23 cellular contexts compared by ENCODE assay signal in genomic region chr1:167137285-167138192, GRCh38. TPM values are rescaled to one million over a fixed set of nuclear protein-coding genes. Genes with fewer than 3 reads are reported as not detected.
DNase-seq lines count a peak whose midpoint lies in the region; ATAC-seq and TF ChIP-seq lines count a peak whose summit lies in the region.
"Had no signal": no experiment of that assay in that cellular context is flagged by ENCODE, and none has a peak within 500 bp of the region (broad histone marks: within the 10 kb centered on the region; RNA-seq: fewer than 3 reads in every experiment).

No MANE protein-coding gene starts in this region.

- 0 out of 2 replicates have a peak overlapping the region, but pooled peaks have one; percentile 60 for H2AFZ ChIP-seq in GM23338

- H3K4me1 Mint-ChIP-seq in GM23338 = peaks cover 43% of the 10 kb centered on the region
- peaks cover 33% of the 10 kb centered on the region for H3K4me1 Mint-ChIP-seq in osteocyte (ENCODE audit: unreplicated experiment)
- H3K4me1 Mint-ChIP-seq: activated CD4-positive, alpha-beta T cell treated with anti-CD3 and anti-CD28 coated beads for 36 hours; activated naive CD8-positive, alpha-beta T cell treated with anti-CD3 and anti-CD28 coated beads for 36 hours had no signal

- TF ChIP-seq CTCF in GM23338 (conservative IDR thresholded peaks at IDR 0.05; ENCODE audit: low read depth in 2 of 2) (no peak), osteocyte (IDR thresholded peaks at IDR 0.05) (no peak)

- no peaks in the 10 kb centered on the region for H3K27me3 ChIP-seq in GM23338 (ENCODE audit: insufficient read depth)
- H3K27me3 ChIP-seq in ectodermal cell (ENCODE audit: control insufficient read depth, insufficient read depth, low read length, poor library complexity, severe bottlenecking) = no peaks in the 10 kb centered on the region
- H3K27me3 ChIP-seq: uterus had no signal

- ATAC-seq in GM23338 = no peak
- no peak for ATAC-seq in GM19467 (IDR thresholded peaks at IDR 0.05; ENCODE audit: unreplicated experiment)
- no peak for ATAC-seq in HG02798 (IDR thresholded peaks at IDR 0.05; ENCODE audit: poor library complexity, unreplicated experiment)
- ATAC-seq: activated CD4-positive, alpha-beta T cell treated with anti-CD3 and anti-CD28 coated beads for 36 hours; Right ventricle myocardium inferior had no signal

- H3K27ac Mint-ChIP-seq in GM23338 (peak overlapping the region; percentile 19; the same call in 1 of the 2 replicates), osteocyte (ENCODE audit: unreplicated experiment) (peak overlapping the region; percentile 60)
- H3K27ac Mint-ChIP-seq: activated CD4-positive, alpha-beta T cell treated with anti-CD3 and anti-CD28 coated beads for 36 hours; activated naive CD8-positive, alpha-beta T cell treated with anti-CD3 and anti-CD28 coated beads for 36 hours; memory B cell had no signal

- WGBS in ectodermal cell, 2 experiments = 57 to 59% methylated on average over 6 of the region's 6 CpGs

- H3K4me1 ChIP-seq in GM23338 (ENCODE audit: insufficient read depth) (peaks cover 60% of the 10 kb centered on the region), ectodermal cell (ENCODE audit: control insufficient read depth, insufficient read depth, low read length) (peaks cover 40% of the 10 kb centered on the region)
- H3K4me1 ChIP-seq: uterus had no signal

- no peaks in the 10 kb centered on the region for H3K9me2 ChIP-seq in GM23338 (ENCODE audit: insufficient read depth)

- H3K4me3 Mint-ChIP-seq in GM23338 = no peak overlapping the region
- H3K4me3 Mint-ChIP-seq in osteocyte (ENCODE audit: unreplicated experiment) = no peak overlapping the region
- H3K4me3 Mint-ChIP-seq: activated CD4-positive, alpha-beta T cell treated with anti-CD3 and anti-CD28 coated beads for 36 hours; activated naive CD8-positive, alpha-beta T cell treated with anti-CD3 and anti-CD28 coated beads for 36 hours; memory B cell had no signal

- no peaks in the 10 kb centered on the region for H3F3A ChIP-seq in GM23338 (replicated peaks; ENCODE audit: low read depth)

- H4K20me1 ChIP-seq in GM23338 (replicated peaks; ENCODE audit: insufficient read depth) = no peaks in the 10 kb centered on the region

- H3K4me3 ChIP-seq in GM23338 (no peak overlapping the region), ectodermal cell (ENCODE audit: insufficient read depth, low read depth, low read length) (no peak overlapping the region)
- H3K4me3 ChIP-seq: skin epidermis, uterus had no signal

- H3K36me3 Mint-ChIP-seq in GM23338 (ENCODE audit: low read depth) (peaks cover 5% of the 10 kb centered on the region; the same call in 1 of the 3 replicates), osteocyte (ENCODE audit: unreplicated experiment) (no peaks in the 10 kb centered on the region)
- H3K36me3 Mint-ChIP-seq: activated naive CD8-positive, alpha-beta T cell treated with anti-CD3 and anti-CD28 coated beads for 36 hours; memory B cell had no signal

- H3K4me2 ChIP-seq in GM23338 = peak overlapping the region; percentile 45
- H3K4me2 ChIP-seq: KMS-11 had no signal

- H3K27ac ChIP-seq in GM23338 (ENCODE audit: low read depth) = peak overlapping the region; percentile 81
- H3K27ac ChIP-seq in ectodermal cell (ENCODE audit: insufficient read depth, low read depth, low read length, poor library complexity, severe bottlenecking) = peak overlapping the region; percentile 22
- H3K27ac ChIP-seq: KMS-11, uterus had no signal

- H3K9me3 ChIP-seq in ectodermal cell (ENCODE audit: control insufficient read depth, low read length) = no peaks in the 10 kb centered on the region
- H3K9me3 ChIP-seq: uterus had no signal

- no peaks in the 10 kb centered on the region for H3K27me3 Mint-ChIP-seq in GM23338 (ENCODE audit: insufficient read depth, low read depth, poor library complexity)
- no peaks in the 10 kb centered on the region for H3K27me3 Mint-ChIP-seq in osteocyte (ENCODE audit: unreplicated experiment)
- H3K27me3 Mint-ChIP-seq: activated CD4-positive, alpha-beta T cell treated with anti-CD3 and anti-CD28 coated beads for 36 hours had no signal

- H3K36me3 ChIP-seq in GM23338 (ENCODE audit: insufficient read depth) (no peaks in the 10 kb centered on the region), ectodermal cell (ENCODE audit: control insufficient read depth, insufficient read depth, low read length) (no peaks in the 10 kb centered on the region)
- H3K36me3 ChIP-seq: uterus had no signal

- no peaks in the 10 kb centered on the region for H3K79me2 ChIP-seq in GM23338 (replicated peaks; ENCODE audit: insufficient read depth)

- H3K9me3 Mint-ChIP-seq in GM23338 = peaks cover 7% of the 10 kb centered on the region; the same call in 2 of the 3 replicates
- no peaks in the 10 kb centered on the region for H3K9me3 Mint-ChIP-seq in osteocyte (ENCODE audit: unreplicated experiment)
- H3K9me3 Mint-ChIP-seq: memory B cell had no signal

- DNase-seq in GM23338 (ENCODE audit: low spot score) = no peak
- peak; percentile 48 for DNase-seq in NCI-H2227 (lab: John Stamatoyannopoulos, UW; ENCODE audit: unreplicated experiment)
- no peak for DNase-seq in osteocyte (ENCODE audit: extremely low spot score, unreplicated experiment)
- DNase-seq in globus pallidus (ENCODE audit: low spot score) = no peak
- DNase-seq in activated T-cell treated with anti-CD3 and anti-CD28 coated beads, Interleukin-2, amount 50 U/mL, for 1 hour = no peak
- DNase-seq: activated CD4-positive, alpha-beta T cell treated with anti-CD3 and anti-CD28 coated beads for 36 hours; activated naive CD8-positive, alpha-beta T cell treated with anti-CD3 and anti-CD28 coated beads for 36 hours; foreskin melanocyte; H7; NCI-H2029; stimulated activated naive CD4-positive, alpha-beta T cell; uterus had no signal

RNA-seq across cellular contexts. Expression of gene STYXL2, which starts 43.7 kb away (rescaled TPM):
- 0.08 and 0.17 TPM in 2 replicates for total RNA-seq in GM23338 (2014; rRNA removed; shearing (Covaris generic))
- polyA plus RNA-seq in GM23338 (2016; fragmentation: Nextera tagmentation; extraction: Ambion mirVana) = 0.23 and 0.40 TPM in 2 replicates
- polyA plus RNA-seq in ectodermal cell (2013, experiment 1 of 4) = 1.4 TPM
- polyA plus RNA-seq in ectodermal cell (2013, experiment 2 of 4) = 1.3 TPM
- polyA plus RNA-seq in ectodermal cell (2013, experiment 3 of 4) = 1.4 TPM
- 1.2 TPM for polyA plus RNA-seq in ectodermal cell (2013, experiment 4 of 4)
- total RNA-seq in osteocyte = 0.70 and 0.86 TPM in 2 replicates
- total RNA-seq: activated CD4-positive, alpha-beta T cell treated with anti-CD3 and anti-CD28 coated beads for 36 hours; activated naive CD8-positive, alpha-beta T cell treated with anti-CD3 and anti-CD28 coated beads for 36 hours; Daoy; osteoblast; T-helper 2 cell treated with Interferon-gamma antibody and Interleukin-4, amounts not matched to agents 100 ng/mL and 5 ng/mL, for 36 hours had no signal
- polyA plus RNA-seq: BJ had no signal

RNA-seq across cellular contexts. Expression of gene GPA33, which starts 47.4 kb away (rescaled TPM):
- 0.28 TPM in 1 of 2 replicates, not detected in the other for total RNA-seq in GM23338 (2014; rRNA removed; shearing (Covaris generic))
- polyA plus RNA-seq in GM23338 (2016; fragmentation: Nextera tagmentation; extraction: Ambion mirVana) = 0.09 and 0.10 TPM in 2 replicates
- polyA plus RNA-seq in ectodermal cell (2013, experiment 1 of 4) = 2.1 TPM
- 3.4 TPM for polyA plus RNA-seq in ectodermal cell (2013, experiment 2 of 4)
- polyA plus RNA-seq in ectodermal cell (2013, experiment 3 of 4) = 2.1 TPM
- 3.0 TPM for polyA plus RNA-seq in ectodermal cell (2013, experiment 4 of 4)
- not detected in 2 replicates for total RNA-seq in osteocyte
- total RNA-seq: activated naive CD8-positive, alpha-beta T cell treated with anti-CD3 and anti-CD28 coated beads for 36 hours; Daoy; osteoblast had no signal
- polyA plus RNA-seq: BJ had no signal
